Comparison of ENCODE assay signal across 26 cellular contexts in the genomic region with DNA sequence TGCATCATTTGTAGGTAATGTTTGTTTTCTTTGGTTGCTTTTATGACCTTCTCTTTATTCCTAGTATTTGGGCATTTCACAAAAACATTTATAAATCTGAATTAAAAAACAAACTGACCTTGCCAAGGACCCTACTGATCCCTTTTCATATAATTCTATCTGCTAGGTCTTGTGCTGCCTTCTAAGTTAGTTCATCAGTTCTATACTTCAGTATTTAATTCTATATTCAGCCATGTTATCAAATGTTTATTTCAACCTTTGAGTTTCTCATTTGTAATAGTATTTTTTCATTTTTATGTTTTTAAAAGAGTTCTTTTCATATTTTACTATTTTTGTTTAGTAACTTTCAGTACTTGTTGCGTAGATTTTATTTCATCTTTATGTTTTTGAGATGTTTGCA.
DNase-seq lines count a peak whose midpoint lies in the region; ATAC-seq and TF ChIP-seq lines count a peak whose summit lies in the region.
"Had no signal": no experiment of that assay in that cellular context is flagged by ENCODE, and none has a peak within 500 bp of the region (broad histone marks: within the 10 kb centered on the region; RNA-seq: fewer than 3 reads in every experiment).

No MANE protein-coding gene starts in this region.

- peak overlapping the region; percentile 40 for H3K56ac ChIP-seq in mesendoderm (ENCODE audit: low read length)

- H3K9ac ChIP-seq in MM.1S (ENCODE audit: low read length): no peak overlapping the region
- H3K9ac ChIP-seq in mesendoderm (ENCODE audit: low read length): peak overlapping the region; percentile 6

- H3K27ac ChIP-seq in MM.1S (ENCODE audit: low read length) (no peak overlapping the region), mesendoderm (ENCODE audit: low read depth, low read length) (peak overlapping the region; percentile 48)
- H3K27ac ChIP-seq: pancreas, Peyer's patch, sigmoid colon, testis had no signal

- no peak overlapping the region for H3K4me3 Mint-ChIP-seq in Caco-2 (ENCODE audit: unreplicated experiment)
- no peak overlapping the region for H3K4me3 Mint-ChIP-seq in activated T-cell treated with anti-CD3 and anti-CD28 coated beads, Interleukin-2, amount 50 U/mL, for 24 hours
- H3K4me3 Mint-ChIP-seq: activated T-cell treated with anti-CD3 and anti-CD28 coated beads, Interleukin-2, amount 50 U/mL, for 72 hours; naive thymus-derived CD8-positive, alpha-beta T cell; stimulated activated effector memory CD8-positive, alpha-beta T cell treated with anti-CD3 and anti-CD28 coated beads, Interleukin-12 subunit alpha, Interleukin-12 subunit beta, amount 100 ng/mL, for 72 hours; T-helper 2 cell treated with Interferon-gamma antibody and Interleukin-4, amounts not matched to agents 5 μg/mL and 100 μg/mL, for 36 hours had no signal

- no CpG with 5 or more reads among the region's 1 CpG for WGBS in mesendoderm (ENCODE audit: extremely low coverage, insufficient coverage, low lambda C conversion rate)

- H4K5ac ChIP-seq in mesendoderm (ENCODE audit: low read length): no peak overlapping the region

- H3K4me3 ChIP-seq in Caco-2 (ENCODE audit: low read depth, low read length) (no peak overlapping the region), MM.1S (ENCODE audit: low read length) (no peak overlapping the region), epithelial cell of esophagus (ENCODE audit: low read length) (peak overlapping the region; percentile 60), mesendoderm (ENCODE audit: low read length) (no peak overlapping the region)
- H3K4me3 ChIP-seq: pancreas, Peyer's patch, sigmoid colon, testis had no signal

- intact Hi-C loops in Caco-2 (cut with micrococcal nuclease; ENCODE audit: unreplicated experiment): no loop called here

- H3K27me3 Mint-ChIP-seq in Caco-2 (ENCODE audit: insufficient read depth, unreplicated experiment): no peaks in the 10 kb centered on the region
- peaks cover 4% of the 10 kb centered on the region for H3K27me3 Mint-ChIP-seq in activated T-cell treated with anti-CD3 and anti-CD28 coated beads, Interleukin-2, amount 50 U/mL, for 24 hours

- H3K4ac ChIP-seq in mesendoderm (ENCODE audit: low read depth, low read length): no peak overlapping the region

- H2AK5ac ChIP-seq in mesendoderm (ENCODE audit: low read length): no peak overlapping the region

- no peak overlapping the region for H2BK5ac ChIP-seq in mesendoderm (ENCODE audit: low read length)

- H3K36me3 Mint-ChIP-seq in Caco-2 (ENCODE audit: insufficient read depth, unreplicated experiment): no peaks in the 10 kb centered on the region
- no peaks in the 10 kb centered on the region for H3K36me3 Mint-ChIP-seq in activated T-cell treated with anti-CD3 and anti-CD28 coated beads, Interleukin-2, amount 50 U/mL, for 24 hours (ENCODE audit: low read depth)
- H3K36me3 Mint-ChIP-seq: naive thymus-derived CD8-positive, alpha-beta T cell; stimulated activated effector memory CD8-positive, alpha-beta T cell treated with anti-CD3 and anti-CD28 coated beads, Interleukin-12 subunit alpha, Interleukin-12 subunit beta, amount 100 ng/mL, for 72 hours had no signal

- H3K9me3 Mint-ChIP-seq in Caco-2 (ENCODE audit: unreplicated experiment): peaks cover 2% of the 10 kb centered on the region
- H3K9me3 Mint-ChIP-seq in activated T-cell treated with anti-CD3 and anti-CD28 coated beads, Interleukin-2, amount 50 U/mL, for 24 hours: no peaks in the 10 kb centered on the region
- H3K9me3 Mint-ChIP-seq: stimulated activated effector memory CD8-positive, alpha-beta T cell treated with anti-CD3 and anti-CD28 coated beads, Interleukin-12 subunit alpha, Interleukin-12 subunit beta, amount 100 ng/mL, for 72 hours; T-helper 2 cell treated with Interferon-gamma antibody and Interleukin-4, amounts not matched to agents 5 μg/mL and 100 μg/mL, for 36 hours had no signal

- H2AFZ ChIP-seq in MM.1S (ENCODE audit: low read length): no peak overlapping the region

- H3K23ac ChIP-seq in mesendoderm (ENCODE audit: low read length): no peak overlapping the region

- H3K27me3 ChIP-seq in Caco-2 (replicated peaks; ENCODE audit: control insufficient read depth, insufficient read depth, low read length): no peaks in the 10 kb centered on the region
- no peaks in the 10 kb centered on the region for H3K27me3 ChIP-seq in MM.1S (replicated peaks; ENCODE audit: insufficient read depth, low read length)
- H3K27me3 ChIP-seq in mesendoderm (ENCODE audit: insufficient read depth, low read length, poor library complexity): no peaks in the 10 kb centered on the region
- H3K27me3 ChIP-seq: pancreas, Peyer's patch, sigmoid colon, testis had no signal

- ATAC-seq in GM21786 (IDR thresholded peaks at IDR 0.05; ENCODE audit: unreplicated experiment) (no peak), GM21360 (IDR thresholded peaks at IDR 0.05; ENCODE audit: unreplicated experiment) (no peak)
- ATAC-seq: activated CD4-positive, CD25-positive, alpha-beta regulatory T cell treated with anti-CD3 and anti-CD28 coated beads, Interleukin-2, amount 50 U/mL, for 24 hours; activated T-cell treated with anti-CD3 and anti-CD28 coated beads, Interleukin-2, amount 50 U/mL, for 72 hours; naive thymus-derived CD8-positive, alpha-beta T cell; pancreas; stimulated activated effector memory CD8-positive, alpha-beta T cell treated with anti-CD3 and anti-CD28 coated beads, Interleukin-12 subunit alpha, Interleukin-12 subunit beta, amount 100 ng/mL, for 72 hours had no signal

- no peaks in the 10 kb centered on the region for H3F3A ChIP-seq in MM.1S (ENCODE audit: insufficient read depth, low read length)

- no peak overlapping the region for H3K18ac ChIP-seq in mesendoderm (ENCODE audit: low read length)

- no peak for TF ChIP-seq CTCF in Caco-2 (IDR thresholded peaks at IDR 0.05; ENCODE audit: insufficient read depth in 1 of 2, low read depth in 1 of 2, low read length in 1 of 2, severe bottlenecking in 1 of 2, unreplicated experiment in 1 of 2)
- no peak for TF ChIP-seq CTCF in MM.1S (IDR thresholded peaks at IDR 0.05; ENCODE audit: low read length)
- TF ChIP-seq CTCF in epithelial cell of esophagus (IDR thresholded peaks at IDR 0.05; ENCODE audit: insufficient read depth, low read depth, low read length, missing control alignments): no peak

- H4K20me1 ChIP-seq in MM.1S (ENCODE audit: insufficient read depth, low read length): no peaks in the 10 kb centered on the region

- H3K79me2 ChIP-seq in MM.1S (ENCODE audit: low read length) (no peaks in the 10 kb centered on the region), mesendoderm (ENCODE audit: control insufficient read depth, insufficient read depth, low read length) (no peaks in the 10 kb centered on the region)

- DNase-seq in Caco-2 (no peak), MM.1S (no peak), epithelial cell of esophagus (ENCODE audit: low read depth) (no peak), mesendoderm (no peak), GOT3 (lab: John Stamatoyannopoulos, UW) (no peak)
- DNase-seq in activated T-cell treated with anti-CD3 and anti-CD28 coated beads, Interleukin-2, amount 50 U/mL, for 24 hours: no peak
- DNase-seq: ACHN; activated CD8-positive, alpha-beta memory T cell treated with anti-CD3 and anti-CD28 coated beads for 24 hours; activated naive CD4-positive, alpha-beta T cell treated with anti-CD3 and anti-CD28 coated beads, Interleukin-2, amount 50 U/mL, for 16 hours; activated T-cell treated with anti-CD3 and anti-CD28 coated beads, Interleukin-2, amount 50 U/mL, for 72 hours; anterior cingulate cortex; C1 segment of cervical spinal cord; effector CD4-positive, alpha-beta T cell; GF-D8; KG1; naive thymus-derived CD8-positive, alpha-beta T cell; NCI-H446; pancreas; sigmoid colon; testis had no signal

- H3K4me1 ChIP-seq in Caco-2 (peaks cover 5% of the 10 kb centered on the region; the same call in 1 of the 2 replicates), MM.1S (ENCODE audit: low read length) (no peaks in the 10 kb centered on the region), mesendoderm (ENCODE audit: control insufficient read depth, low read depth, low read length) (no peaks in the 10 kb centered on the region)
- H3K4me1 ChIP-seq: pancreas, Peyer's patch, sigmoid colon, testis had no signal

- peaks cover 12% of the 10 kb centered on the region for H3K4me1 Mint-ChIP-seq in Caco-2 (ENCODE audit: low read depth, unreplicated experiment)
- peaks cover 5% of the 10 kb centered on the region for H3K4me1 Mint-ChIP-seq in activated T-cell treated with anti-CD3 and anti-CD28 coated beads, Interleukin-2, amount 50 U/mL, for 24 hours (ENCODE audit: low read depth)
- H3K4me1 Mint-ChIP-seq: stimulated activated effector memory CD8-positive, alpha-beta T cell treated with anti-CD3 and anti-CD28 coated beads, Interleukin-12 subunit alpha, Interleukin-12 subunit beta, amount 100 ng/mL, for 72 hours had no signal

- H3K4me2 ChIP-seq in MM.1S (ENCODE audit: low read depth, low read length) (0 out of 2 replicates have a peak overlapping the region, but pooled peaks have one; percentile 7), mesendoderm (ENCODE audit: low read length) (no peak overlapping the region)

- no peaks in the 10 kb centered on the region for H3K9me2 ChIP-seq in MM.1S (replicated peaks; ENCODE audit: insufficient read depth, low read length)

- POLR2A ChIA-PET in Caco-2 (lab: Charles Lee): no interaction called here

- H3K36me3 ChIP-seq in Caco-2 (ENCODE audit: control insufficient read depth, insufficient read depth, low read length): no peaks in the 10 kb centered on the region
- no peaks in the 10 kb centered on the region for H3K36me3 ChIP-seq in MM.1S (replicated peaks; ENCODE audit: insufficient read depth, low read length)
- H3K36me3 ChIP-seq in mesendoderm (ENCODE audit: control insufficient read depth, insufficient read depth, low read length): no peaks in the 10 kb centered on the region
- H3K36me3 ChIP-seq: pancreas, Peyer's patch, sigmoid colon had no signal

- BruUV-seq in Caco-2 (replicated peaks; lab: Mats Ljungman, UMichigan): TSS peak; percentile 33

- CTCF ChIA-PET in Caco-2 (lab: Charles Lee): no interaction called here

- H3K9me3 ChIP-seq in Caco-2 (no peaks in the 10 kb centered on the region), MM.1S (replicated peaks; ENCODE audit: insufficient read depth, low read length) (no peaks in the 10 kb centered on the region)
- H3K9me3 ChIP-seq: pancreas, Peyer's patch, sigmoid colon, testis had no signal

- H3K27ac Mint-ChIP-seq in Caco-2 (ENCODE audit: unreplicated experiment): no peak overlapping the region
- H3K27ac Mint-ChIP-seq in activated T-cell treated with anti-CD3 and anti-CD28 coated beads, Interleukin-2, amount 50 U/mL, for 24 hours: no peak overlapping the region
- H3K27ac Mint-ChIP-seq: activated T-cell treated with anti-CD3 and anti-CD28 coated beads, Interleukin-2, amount 50 U/mL, for 72 hours; naive thymus-derived CD8-positive, alpha-beta T cell; stimulated activated effector memory CD8-positive, alpha-beta T cell treated with anti-CD3 and anti-CD28 coated beads, Interleukin-12 subunit alpha, Interleukin-12 subunit beta, amount 100 ng/mL, for 72 hours; T-helper 2 cell treated with Interferon-gamma antibody and Interleukin-4, amounts not matched to agents 5 μg/mL and 100 μg/mL, for 36 hours had no signal

- no peak overlapping the region for H2BK15ac ChIP-seq in mesendoderm (replicated peaks; ENCODE audit: low read depth)

- H3K79me1 ChIP-seq in mesendoderm (ENCODE audit: low read length): no peaks in the 10 kb centered on the region

- no peak overlapping the region for H2BK120ac ChIP-seq in mesendoderm (ENCODE audit: low read depth, low read length)

- H4K8ac ChIP-seq in mesendoderm (ENCODE audit: low read depth, low read length): no peak overlapping the region
